In genomic region chr6:129104131-129104530, GRCh38 we compare ENCODE assay signal across 14 cellular contexts.
DNase-seq lines count a peak whose midpoint lies in the region; ATAC-seq and TF ChIP-seq lines count a peak whose summit lies in the region.
"Had no signal": no experiment of that assay in that cellular context is flagged by ENCODE, and none has a peak within 500 bp of the region (broad histone marks: within the 10 kb centered on the region; RNA-seq: fewer than 3 reads in every experiment).

No MANE protein-coding gene starts in this region.

- no peak for ATAC-seq in stimulated activated naive CD8-positive, alpha-beta T cell treated with anti-CD3 and anti-CD28 coated beads, Interleukin-15, Interleukin-2, amounts not matched to agents 100 U/mL and 50 U/mL, for 24 hours
- ATAC-seq in GM18867 (IDR thresholded peaks at IDR 0.05; ENCODE audit: unreplicated experiment): no peak
- ATAC-seq: activated naive CD4-positive, alpha-beta T cell treated with anti-CD3 and anti-CD28 coated beads, Interleukin-2, amount 50 U/mL, for 72 hours had no signal

- H3K4me1 ChIP-seq in adipocyte (ENCODE audit: control insufficient read depth, insufficient read depth, low read length): peaks cover 45% of the 10 kb centered on the region
- H3K4me1 ChIP-seq: thyroid gland had no signal

- DNase-seq in AG20443 (ENCODE audit: low spot score) (peak; percentile 56), adipocyte (ENCODE audit: low read depth) (peak; percentile 69), fibroblast of the aortic adventitia (ENCODE audit: low read depth) (peak; percentile 89), retinal pigment epithelial cell (ENCODE audit: low read depth) (peak; percentile 45), COLO668 (lab: John Stamatoyannopoulos, UW; ENCODE audit: unreplicated experiment) (no peak)
- no peak for DNase-seq in stimulated activated naive CD8-positive, alpha-beta T cell treated with anti-CD3 and anti-CD28 coated beads, Interleukin-15, Interleukin-2, amounts not matched to agents 100 U/mL and 50 U/mL, for 24 hours
- DNase-seq in activated naive CD4-positive, alpha-beta T cell treated with anti-CD3 and anti-CD28 coated beads, Interleukin-2, amount 50 U/mL, for 16 hours: no peak
- DNase-seq: AML-193, DMS79, NCI-H2081 treated with DMSO at 0.1 percent for 48 hours, spleen, thyroid gland had no signal

- H3K4me3 ChIP-seq in adipocyte (ENCODE audit: low read length) (no peak overlapping the region), fibroblast of the aortic adventitia (ENCODE audit: low read depth, low read length) (no peak overlapping the region), retinal pigment epithelial cell (ENCODE audit: low read length) (no peak overlapping the region)
- H3K4me3 ChIP-seq: spleen, thyroid gland had no signal

- no peaks in the 10 kb centered on the region for H3K27me3 ChIP-seq in adipocyte (replicated peaks; ENCODE audit: control insufficient read depth, insufficient read depth, low read length)
- H3K27me3 ChIP-seq: spleen, thyroid gland had no signal

- no peaks in the 10 kb centered on the region for H3K9me3 ChIP-seq in adipocyte (ENCODE audit: control insufficient read depth, low read length)
- H3K9me3 ChIP-seq: spleen, thyroid gland had no signal

- TF ChIP-seq CTCF in fibroblast of the aortic adventitia (IDR thresholded peaks at IDR 0.05; ENCODE audit: insufficient read depth, low read length) (no peak), retinal pigment epithelial cell (conservative IDR thresholded peaks at IDR 0.05; ENCODE audit: low read depth, low read length) (no peak)

- peak overlapping the region; percentile 68 for H3K9ac ChIP-seq in adipocyte (ENCODE audit: low read length)

- peaks cover 13% of the 10 kb centered on the region for H3K36me3 ChIP-seq in adipocyte (ENCODE audit: control insufficient read depth, insufficient read depth, low read length, severe bottlenecking)
- H3K36me3 ChIP-seq: spleen, thyroid gland had no signal

Comparison
In these comparisons a context has a peak if more than half of its experiments do, and no peak if none do; other contexts are left out.
1. DNase-seq: peak in AG20443 (single experiment), adipocyte (single experiment), fibroblast of the aortic adventitia (single experiment) and retinal pigment epithelial cell (single experiment); none in stimulated activated naive CD8-positive, alpha-beta T cell treated with anti-CD3 and anti-CD28 coated beads, Interleukin-15, Interleukin-2, amounts not matched to agents 100 U/mL and 50 U/mL, for 24 hours (single experiment), activated naive CD4-positive, alpha-beta T cell treated with anti-CD3 and anti-CD28 coated beads, Interleukin-2, amount 50 U/mL, for 16 hours (single experiment) and COLO668 (single experiment).